1 cellular context compared by ENCODE assay signal in genomic region chr1:172532700-172533510, GRCh38.
TF ChIP-seq lines count a peak whose summit lies in the region.

A gene with protein sequence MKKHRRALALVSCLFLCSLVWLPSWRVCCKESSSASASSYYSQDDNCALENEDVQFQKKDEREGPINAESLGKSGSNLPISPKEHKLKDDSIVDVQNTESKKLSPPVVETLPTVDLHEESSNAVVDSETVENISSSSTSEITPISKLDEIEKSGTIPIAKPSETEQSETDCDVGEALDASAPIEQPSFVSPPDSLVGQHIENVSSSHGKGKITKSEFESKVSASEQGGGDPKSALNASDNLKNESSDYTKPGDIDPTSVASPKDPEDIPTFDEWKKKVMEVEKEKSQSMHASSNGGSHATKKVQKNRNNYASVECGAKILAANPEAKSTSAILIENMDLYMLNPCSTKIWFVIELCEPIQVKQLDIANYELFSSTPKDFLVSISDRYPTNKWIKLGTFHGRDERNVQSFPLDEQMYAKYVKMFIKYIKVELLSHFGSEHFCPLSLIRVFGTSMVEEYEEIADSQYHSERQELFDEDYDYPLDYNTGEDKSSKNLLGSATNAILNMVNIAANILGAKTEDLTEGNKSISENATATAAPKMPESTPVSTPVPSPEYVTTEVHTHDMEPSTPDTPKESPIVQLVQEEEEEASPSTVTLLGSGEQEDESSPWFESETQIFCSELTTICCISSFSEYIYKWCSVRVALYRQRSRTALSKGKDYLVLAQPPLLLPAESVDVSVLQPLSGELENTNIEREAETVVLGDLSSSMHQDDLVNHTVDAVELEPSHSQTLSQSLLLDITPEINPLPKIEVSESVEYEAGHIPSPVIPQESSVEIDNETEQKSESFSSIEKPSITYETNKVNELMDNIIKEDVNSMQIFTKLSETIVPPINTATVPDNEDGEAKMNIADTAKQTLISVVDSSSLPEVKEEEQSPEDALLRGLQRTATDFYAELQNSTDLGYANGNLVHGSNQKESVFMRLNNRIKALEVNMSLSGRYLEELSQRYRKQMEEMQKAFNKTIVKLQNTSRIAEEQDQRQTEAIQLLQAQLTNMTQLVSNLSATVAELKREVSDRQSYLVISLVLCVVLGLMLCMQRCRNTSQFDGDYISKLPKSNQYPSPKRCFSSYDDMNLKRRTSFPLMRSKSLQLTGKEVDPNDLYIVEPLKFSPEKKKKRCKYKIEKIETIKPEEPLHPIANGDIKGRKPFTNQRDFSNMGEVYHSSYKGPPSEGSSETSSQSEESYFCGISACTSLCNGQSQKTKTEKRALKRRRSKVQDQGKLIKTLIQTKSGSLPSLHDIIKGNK (N-terminal part only) (plus strand): TSS chr1:172533150. CDS start chr1:172533436, 286 bp downstream.

TF ChIP-seq in K562, 482 proteins besides CTCF, POLR2A, EP300 and RAD21 (continued from another document and continues in another):
- TF ChIP-seq RERE (CRISPR knock-in tag; IDR thresholded peaks at IDR 0.05; ENCODE audit: borderline replicate concordance): no peak
- no peak; the same call in 1 of the 2 replicates for TF ChIP-seq ZC3H8 (IDR thresholded peaks at IDR 0.05)
- TF ChIP-seq ZNF253 (CRISPR knock-in tag; conservative IDR thresholded peaks at IDR 0.05): no peak
- TF ChIP-seq ZNF212 (CRISPR knock-in tag; IDR thresholded peaks at IDR 0.05): peak; percentile 68; the same call in 1 of the 2 replicates
- TF ChIP-seq PATZ1 (CRISPR knock-in tag; IDR thresholded peaks at IDR 0.05; ENCODE audit: borderline replicate concordance): no peak
- no peak for TF ChIP-seq ZBTB40 (IDR thresholded peaks at IDR 0.05)
- no peak for TF ChIP-seq ZBTB40 (CRISPR knock-in tag; IDR thresholded peaks at IDR 0.05)
- TF ChIP-seq SP1 (CRISPR knock-in tag; IDR thresholded peaks at IDR 0.05): peak; percentile 100
- no peak for TF ChIP-seq TAL1 (IDR thresholded peaks at IDR 0.05)
- TF ChIP-seq MAFK (IDR thresholded peaks at IDR 0.05; ENCODE audit: low read length): no peak
- TF ChIP-seq ZC3H4 (CRISPR knock-in tag; IDR thresholded peaks at IDR 0.05; ENCODE audit: borderline replicate concordance): no peak
- no peak for TF ChIP-seq SMAD1 (IDR thresholded peaks at IDR 0.05; ENCODE audit: low read depth, low read length, partially characterized antibody)
- TF ChIP-seq ZNF778 (CRISPR knock-in tag; IDR thresholded peaks at IDR 0.05): no peak
- TF ChIP-seq DACH1 (IDR thresholded peaks at IDR 0.05; ENCODE audit: partially characterized antibody): peak; percentile 44
- TF ChIP-seq SNIP1 (IDR thresholded peaks at IDR 0.05; ENCODE audit: low read depth): no peak
- TF ChIP-seq ZNF75A (CRISPR knock-in tag; IDR thresholded peaks at IDR 0.05): no peak
- TF ChIP-seq E2F1 (CRISPR knock-in tag; IDR thresholded peaks at IDR 0.05): peak; percentile 81; the same call in 1 of the 2 replicates
- peak; percentile 54 for TF ChIP-seq MXI1 (IDR thresholded peaks at IDR 0.05; ENCODE audit: low read depth, low read length)
- TF ChIP-seq KAT8 (IDR thresholded peaks at IDR 0.05; ENCODE audit: low read depth): no peak
- peak; percentile 92 for TF ChIP-seq OTX1 (CRISPR knock-in tag; IDR thresholded peaks at IDR 0.05)
- TF ChIP-seq TEAD1 (CRISPR knock-in tag; IDR thresholded peaks at IDR 0.05): peak; percentile 51 to 74; a peak in 3 of 4 replicates
- peak; percentile 89 for TF ChIP-seq HDGF (IDR thresholded peaks at IDR 0.05)
- TF ChIP-seq, protein P1, sequence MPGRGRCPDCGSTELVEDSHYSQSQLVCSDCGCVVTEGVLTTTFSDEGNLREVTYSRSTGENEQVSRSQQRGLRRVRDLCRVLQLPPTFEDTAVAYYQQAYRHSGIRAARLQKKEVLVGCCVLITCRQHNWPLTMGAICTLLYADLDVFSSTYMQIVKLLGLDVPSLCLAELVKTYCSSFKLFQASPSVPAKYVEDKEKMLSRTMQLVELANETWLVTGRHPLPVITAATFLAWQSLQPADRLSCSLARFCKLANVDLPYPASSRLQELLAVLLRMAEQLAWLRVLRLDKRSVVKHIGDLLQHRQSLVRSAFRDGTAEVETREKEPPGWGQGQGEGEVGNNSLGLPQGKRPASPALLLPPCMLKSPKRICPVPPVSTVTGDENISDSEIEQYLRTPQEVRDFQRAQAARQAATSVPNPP (IDR thresholded peaks at IDR 0.05; ENCODE audit: borderline replicate concordance, insufficient read depth, insufficient read length): no peak
- TF ChIP-seq POLR2H (tag; IDR thresholded peaks at IDR 0.05; ENCODE audit: low read depth): peak; percentile 56
- TF ChIP-seq, protein P2, sequence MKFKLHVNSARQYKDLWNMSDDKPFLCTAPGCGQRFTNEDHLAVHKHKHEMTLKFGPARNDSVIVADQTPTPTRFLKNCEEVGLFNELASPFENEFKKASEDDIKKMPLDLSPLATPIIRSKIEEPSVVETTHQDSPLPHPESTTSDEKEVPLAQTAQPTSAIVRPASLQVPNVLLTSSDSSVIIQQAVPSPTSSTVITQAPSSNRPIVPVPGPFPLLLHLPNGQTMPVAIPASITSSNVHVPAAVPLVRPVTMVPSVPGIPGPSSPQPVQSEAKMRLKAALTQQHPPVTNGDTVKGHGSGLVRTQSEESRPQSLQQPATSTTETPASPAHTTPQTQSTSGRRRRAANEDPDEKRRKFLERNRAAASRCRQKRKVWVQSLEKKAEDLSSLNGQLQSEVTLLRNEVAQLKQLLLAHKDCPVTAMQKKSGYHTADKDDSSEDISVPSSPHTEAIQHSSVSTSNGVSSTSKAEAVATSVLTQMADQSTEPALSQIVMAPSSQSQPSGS (CRISPR knock-in tag; IDR thresholded peaks at IDR 0.05): no peak
- TF ChIP-seq TAF1 (IDR thresholded peaks at IDR 0.05; ENCODE audit: control insufficient read depth, extremely low read depth, insufficient read depth, low read length, severe bottlenecking): peak; percentile 88
- peak in 1 of 2 experiments; percentile 42; a peak in 1 of 4 replicates for TF ChIP-seq SRF (CRISPR knock-in tag; IDR thresholded peaks at IDR 0.05)
